ENCODE assay signal across 9 cellular contexts in genomic region chr1:15620155-15620545, GRCh38. TPM values are rescaled to one million over a fixed set of nuclear protein-coding genes. Genes with fewer than 3 reads are reported as not detected.
DNase-seq lines count a peak whose midpoint lies in the region; ATAC-seq, FAIRE-seq and TF ChIP-seq lines count a peak whose summit lies in the region.
"Had no signal": no experiment of that assay in that cellular context is flagged by ENCODE, and none has a peak within 500 bp of the region (broad histone marks: within the 10 kb centered on the region; RNA-seq: fewer than 3 reads in every experiment).

No MANE protein-coding gene starts in this region.

- no peaks in the 10 kb centered on the region for H3K36me3 ChIP-seq in lower lobe of right lung

- TF ChIP-seq CTCF in lower lobe of right lung (IDR thresholded peaks at IDR 0.05), result no peak

- intact Hi-C loops in lower lobe of right lung (cut with DNase I), result no loop called here

- FAIRE-seq in HTR-8/SVneo (lab: Jason Lieb, UNC), result no peak

- peaks cover 72% of the 10 kb centered on the region for H3K4me1 ChIP-seq in lower lobe of right lung

- DNase-seq in AG08396 (ENCODE audit: low spot score) (peak; percentile 31), HTR-8/SVneo (ENCODE audit: insufficient read length, low spot score) (peak; percentile 55), astrocyte of the hippocampus (ENCODE audit: low read depth, low spot score) (peak; percentile 5), lower lobe of right lung (no peak), NCI-H524 (lab: John Stamatoyannopoulos, UW) (no peak), HuH-7.5 (ENCODE audit: low spot score) (no peak)
- DNase-seq: NCI-H524 treated with DMSO at 0.1 percent for 48 hours had no signal

- peak overlapping the region; percentile 96 for H3K27ac ChIP-seq in lower lobe of right lung

- H3K9me3 ChIP-seq in lower lobe of right lung, result no peaks in the 10 kb centered on the region

- ATAC-seq in lower lobe of right lung (no peak), HG03196 (IDR thresholded peaks at IDR 0.05; ENCODE audit: unreplicated experiment) (no peak), HG02840 (IDR thresholded peaks at IDR 0.05; ENCODE audit: low FRiP score, unreplicated experiment) (no peak)

- H3K27me3 ChIP-seq in lower lobe of right lung (ENCODE audit: low read depth), result no peaks in the 10 kb centered on the region

- H3K4me3 ChIP-seq in lower lobe of right lung, result peak overlapping the region; percentile 94

RNA-seq across cellular contexts. Expression of gene DDI2, which starts 2.9 kb away (rescaled TPM):
- 48.8 TPM for total RNA-seq in lower lobe of right lung

RNA-seq across cellular contexts. Expression of gene AGMAT, which starts 35.3 kb away (rescaled TPM):
- not detected for total RNA-seq in lower lobe of right lung

Comparison
In these comparisons a context has a peak if more than half of its experiments do, and no peak if none do; other contexts are left out.
1. DNase-seq: peak in AG08396 (single experiment), HTR-8/SVneo (single experiment) and astrocyte of the hippocampus (single experiment); none in lower lobe of right lung (single experiment), NCI-H524 (0 of 2) and HuH-7.5 (single experiment).